In genomic region chr6:21740719-21741118, GRCh38 we compare ENCODE assay signal across 14 cellular contexts.
A peak's percentile ranks its signal among the peaks of the same experiment; 100 is the strongest.
DNase-seq lines count a peak whose midpoint lies in the region; ATAC-seq, FAIRE-seq and TF ChIP-seq lines count a peak whose summit lies in the region.
"Had no signal": no experiment of that assay in that cellular context is flagged by ENCODE, and none has a peak within 500 bp of the region (broad histone marks: within the 10 kb centered on the region; RNA-seq: fewer than 3 reads in every experiment).

No MANE protein-coding gene starts in this region.

- TF ChIP-seq CTCF in BE2C (IDR thresholded peaks at IDR 0.05; ENCODE audit: low read depth, low read length), result no peak
- TF ChIP-seq CTCF in body of pancreas (IDR thresholded peaks at IDR 0.05), result no peak

- H3K27me3 ChIP-seq in BE2C, result no peaks in the 10 kb centered on the region
- no peaks in the 10 kb centered on the region for H3K27me3 ChIP-seq in body of pancreas

- H3K27ac ChIP-seq in body of pancreas, result peak overlapping the region in 3 of 4 donors; percentile 39 to 59 (median 40)

- no peak for DNase-seq in BE2C
- DNase-seq in NCI-H1105 (lab: John Stamatoyannopoulos, UW), result peak; percentile 22
- no peak for DNase-seq in body of pancreas
- DNase-seq in AML-193 (lab: John Stamatoyannopoulos, UW), result no peak
- no peak for DNase-seq in head of caudate nucleus
- DNase-seq: activated effector memory CD4-positive, alpha-beta T cell treated with anti-CD3 and anti-CD28 coated beads, Interleukin-2, amount 50 U/mL, for 16 hours; CD4-positive, CD25-positive, alpha-beta regulatory T cell; cortex of kidney; natural killer cell; NCI-H1436 treated with DMSO at 0.1 percent for 48 hours; stimulated activated naive CD4-positive, alpha-beta T cell treated with Interleukin-2 at 50 U/mL for 16 hours had no signal

- 28 to 38% methylated on average over 3 of the region's 3 CpGs for WGBS in body of pancreas, 2 donors

- H3K4me1 ChIP-seq in BE2C, result peaks cover 7% of the 10 kb centered on the region
- H3K4me1 ChIP-seq in body of pancreas, result peaks cover 21% of the 10 kb centered on the region

- ATAC-seq in body of pancreas (no peak), GM18868 (IDR thresholded peaks at IDR 0.05; ENCODE audit: unreplicated experiment) (no peak), HG02610 (IDR thresholded peaks at IDR 0.05; ENCODE audit: unreplicated experiment) (no peak)
- ATAC-seq: natural killer cell had no signal

- intact Hi-C loops in body of pancreas (cut with DNase I), result no loop called here
- intact Hi-C loops in head of caudate nucleus (cut with DNase I), result no loop called here

- no peak for TF ChIP-seq POLR2A in body of pancreas (IDR thresholded peaks at IDR 0.05)

- H3K4me3 ChIP-seq in BE2C (ENCODE audit: low read depth, low read length) (peak overlapping the region; percentile 47), body of pancreas (no peak overlapping the region)

- no peaks in the 10 kb centered on the region for H3K36me3 ChIP-seq in BE2C
- no peaks in the 10 kb centered on the region for H3K36me3 ChIP-seq in body of pancreas (replicated peaks in 1 of 2; ENCODE audit: insufficient read depth in 1 of 2, low read depth in 2 of 2)

- FAIRE-seq in islet of Langerhans (lab: Jason Lieb, UNC), result peak; percentile 71

- no peaks in the 10 kb centered on the region for H3K9me3 ChIP-seq in BE2C
- H3K9me3 ChIP-seq in body of pancreas, result no peaks in the 10 kb centered on the region
